1 cellular context compared by ENCODE assay signal in genomic region chr1:243487036-243487648, GRCh38.
TF ChIP-seq lines count a peak whose summit lies in the region.

No MANE protein-coding gene starts in this region.

TF ChIP-seq in H1, 55 proteins besides CTCF, POLR2A, EP300 and RAD21:
- TF ChIP-seq E2F6 (IDR thresholded peaks at IDR 0.05) (0 out of 2 replicates have a peak, but pooled peaks have one; percentile 12), SP4 (IDR thresholded peaks at IDR 0.05; ENCODE audit: low read length) (no peak), BCL11A (IDR thresholded peaks at IDR 0.05; ENCODE audit: low read depth in 2 of 2, low read length in 2 of 2) (no peak), BACH1 (IDR thresholded peaks at IDR 0.05; ENCODE audit: low read length) (no peak), ASH2L (IDR thresholded peaks at IDR 0.05; ENCODE audit: low read length) (no peak), RFX5 (IDR thresholded peaks at IDR 0.05; ENCODE audit: borderline replicate concordance, low read depth, low read length) (no peak)
